22 cellular contexts compared by ENCODE assay signal in genomic region chr1:89736937-89737733, GRCh38.
A peak's percentile ranks its signal among the peaks of the same experiment; 100 is the strongest.
DNase-seq lines count a peak whose midpoint lies in the region; ATAC-seq, FAIRE-seq and TF ChIP-seq lines count a peak whose summit lies in the region.
"Had no signal": no experiment of that assay in that cellular context is flagged by ENCODE, and none has a peak within 500 bp of the region (broad histone marks: within the 10 kb centered on the region; RNA-seq: fewer than 3 reads in every experiment).

No MANE protein-coding gene starts in this region.

- H2AFZ ChIP-seq in GM23248: no peak overlapping the region
- H2AFZ ChIP-seq in MM.1S (ENCODE audit: low read length): no peak overlapping the region

- H3K4me1 ChIP-seq in GM23248 (ENCODE audit: insufficient read depth): peaks cover 16% of the 10 kb centered on the region
- peaks cover 7% of the 10 kb centered on the region for H3K4me1 ChIP-seq in lower lobe of right lung
- H3K4me1 ChIP-seq in MM.1S (ENCODE audit: low read length): no peaks in the 10 kb centered on the region
- H3K4me1 ChIP-seq in naive thymus-derived CD4-positive, alpha-beta T cell (ENCODE audit: control insufficient read depth in 2 of 2, insufficient read depth in 2 of 2, low read length in 2 of 2): peaks cover 5 to 28% of the 10 kb centered on the region in 2 donors

- POLR2A ChIA-PET in naive thymus-derived CD4-positive, alpha-beta T cell (lab: Charles Lee): interaction anchor here (1.6 kb wide), 1 partner anchor 25 kb away, joined by 3 read pairs; no protein-coding TSS in a partner anchor

- no peaks in the 10 kb centered on the region for H4K20me1 ChIP-seq in GM23248 (ENCODE audit: insufficient read depth)
- no peaks in the 10 kb centered on the region for H4K20me1 ChIP-seq in MM.1S (ENCODE audit: insufficient read depth, low read length)

- no peaks in the 10 kb centered on the region for H3K27me3 ChIP-seq in GM23248 (replicated peaks; ENCODE audit: insufficient read depth)
- no peaks in the 10 kb centered on the region for H3K27me3 ChIP-seq in lower lobe of right lung (ENCODE audit: low read depth)
- H3K27me3 ChIP-seq in MM.1S (replicated peaks; ENCODE audit: insufficient read depth, low read length): no peaks in the 10 kb centered on the region
- H3K27me3 ChIP-seq in naive thymus-derived CD4-positive, alpha-beta T cell (ENCODE audit: control insufficient read depth in 2 of 2, insufficient read depth in 2 of 2, low read length in 2 of 2): no peaks in the 10 kb centered on the region

- H3K4me3 Mint-ChIP-seq in naive thymus-derived CD4-positive, alpha-beta T cell: no peak overlapping the region
- H3K4me3 Mint-ChIP-seq: B cell; CD4-positive, alpha-beta T cell; T-cell had no signal

- H3K4me3 ChIP-seq in GM23248 (no peak overlapping the region), lower lobe of right lung (no peak overlapping the region), MM.1S (ENCODE audit: low read length) (no peak overlapping the region)
- H3K4me3 ChIP-seq in naive thymus-derived CD4-positive, alpha-beta T cell (ENCODE audit: low read length): no peak overlapping the region
- H3K4me3 ChIP-seq: GM12878 had no signal

- H3K9ac ChIP-seq in GM23248 (no peak overlapping the region), MM.1S (ENCODE audit: low read length) (no peak overlapping the region)
- H3K9ac ChIP-seq: KMS-11, SK-N-SH had no signal

- H3K9me3 Mint-ChIP-seq in naive thymus-derived CD4-positive, alpha-beta T cell: peaks cover 0 to 6% (median 2%) of the 10 kb centered on the region in 11 donors
- H3K9me3 Mint-ChIP-seq: CD4-positive, alpha-beta T cell had no signal

- in situ Hi-C loops in GM23248 (cut with MboI): no loop called here

- H3K9me3 ChIP-seq in GM23248 (ENCODE audit: low read depth) (no peaks in the 10 kb centered on the region), lower lobe of right lung (no peaks in the 10 kb centered on the region), MM.1S (replicated peaks; ENCODE audit: insufficient read depth, low read length) (no peaks in the 10 kb centered on the region)
- H3K9me3 ChIP-seq in naive thymus-derived CD4-positive, alpha-beta T cell (ENCODE audit: control insufficient read depth in 2 of 3, low read length in 3 of 3): no peaks in the 10 kb centered on the region
- H3K9me3 ChIP-seq: SK-N-SH had no signal

- peaks cover 2 to 28% (median 6%) of the 10 kb centered on the region in 5 donors for H3K36me3 Mint-ChIP-seq in naive thymus-derived CD4-positive, alpha-beta T cell

- H3K27me3 Mint-ChIP-seq in naive thymus-derived CD4-positive, alpha-beta T cell: no peaks in the 10 kb centered on the region
- H3K27me3 Mint-ChIP-seq: B cell; CD4-positive, alpha-beta T cell; T-cell had no signal

- CTCF ChIA-PET in naive thymus-derived CD4-positive, alpha-beta T cell (lab: Charles Lee): no interaction called here

- intact Hi-C loops in lower lobe of right lung (cut with DNase I): no loop called here
- intact Hi-C loops in naive thymus-derived CD4-positive, alpha-beta T cell (cut with micrococcal nuclease): no loop called here

- FAIRE-seq in endometrium (lab: Jason Lieb, UNC): peak; percentile 39
- FAIRE-seq: GM12878, GM18507, H1, HepG2 had no signal

- no peaks in the 10 kb centered on the region for H3K36me3 ChIP-seq in GM23248 (ENCODE audit: low read depth)
- H3K36me3 ChIP-seq in lower lobe of right lung: no peaks in the 10 kb centered on the region
- H3K36me3 ChIP-seq in MM.1S (replicated peaks; ENCODE audit: insufficient read depth, low read length): no peaks in the 10 kb centered on the region
- no peaks in the 10 kb centered on the region for H3K36me3 ChIP-seq in naive thymus-derived CD4-positive, alpha-beta T cell (ENCODE audit: control insufficient read depth in 2 of 3, insufficient read depth in 3 of 3, low read length in 3 of 3)

- 78 to 80% methylated on average over 5 of the region's 5 CpGs for WGBS in GM23248 (ENCODE audit: low coverage in 1 of 2, low lambda C conversion rate in 2 of 2, missing lambda C conversion rate in 2 of 2), 2 experiments

- TF ChIP-seq CTCF in lower lobe of right lung (IDR thresholded peaks at IDR 0.05): no peak
- no peak for TF ChIP-seq CTCF in MM.1S (IDR thresholded peaks at IDR 0.05; ENCODE audit: low read length)

- H3K9me2 ChIP-seq in GM23248 (ENCODE audit: insufficient read depth) (no peaks in the 10 kb centered on the region), MM.1S (replicated peaks; ENCODE audit: insufficient read depth, low read length) (no peaks in the 10 kb centered on the region)
- H3K9me2 ChIP-seq: SK-N-SH had no signal

- H3K27ac ChIP-seq in GM23248: no peak overlapping the region
- H3K27ac ChIP-seq in lower lobe of right lung: no peak overlapping the region
- H3K27ac ChIP-seq in MM.1S (ENCODE audit: low read length): no peak overlapping the region
- no peak overlapping the region for H3K27ac ChIP-seq in naive thymus-derived CD4-positive, alpha-beta T cell (ENCODE audit: low read depth, low read length)
- H3K27ac ChIP-seq: KMS-11 had no signal

- H3K27ac Mint-ChIP-seq in naive thymus-derived CD4-positive, alpha-beta T cell: no peak overlapping the region
- H3K27ac Mint-ChIP-seq: B cell had no signal

- DNase-seq in GM23248 (peak; percentile 45), NCI-H510A treated with DMSO at 0.1 percent for 48 hours (lab: John Stamatoyannopoulos, UW) (peak; percentile 73), lower lobe of right lung (no peak), MM.1S (no peak), DMS 273 (lab: John Stamatoyannopoulos, UW; ENCODE audit: unreplicated experiment) (no peak)
- no peak for DNase-seq in stimulated activated CD4-positive, alpha-beta T cell treated with anti-CD3 and anti-CD28 coated beads, Interleukin-2, amount 100 ng/mL, for 24 hours
- no peak for DNase-seq in naive thymus-derived CD4-positive, alpha-beta T cell
- DNase-seq: Calu3; CD4-positive, alpha-beta T cell; GDM1; NCI-H1092; NCI-H2107; NCI-H748 treated with DMSO at 0.1 percent for 48 hours; SK-N-SH; T-cell had no signal

- no peaks in the 10 kb centered on the region for H3K79me2 ChIP-seq in GM23248 (ENCODE audit: insufficient read depth)
- no peaks in the 10 kb centered on the region for H3K79me2 ChIP-seq in MM.1S (ENCODE audit: low read length)

- ATAC-seq in lower lobe of right lung: peak; percentile 43 to 90
- ATAC-seq in naive thymus-derived CD4-positive, alpha-beta T cell: no peak
- ATAC-seq: GM12878, HepG2, T-cell had no signal

- H3K4me2 ChIP-seq in GM23248 (ENCODE audit: unreplicated experiment) (no peak overlapping the region), MM.1S (ENCODE audit: low read depth, low read length) (no peak overlapping the region)
- H3K4me2 ChIP-seq: KMS-11, SK-N-SH had no signal

- H3F3A ChIP-seq in GM23248 (ENCODE audit: insufficient read depth) (peaks cover 12% of the 10 kb centered on the region; the same call in 1 of the 2 replicates), MM.1S (ENCODE audit: insufficient read depth, low read length) (no peaks in the 10 kb centered on the region)

- H3K4me1 Mint-ChIP-seq in naive thymus-derived CD4-positive, alpha-beta T cell: peaks cover 0 to 47% (median 24%) of the 10 kb centered on the region in 7 donors

Comparison
In these comparisons a context has a peak if more than half of its experiments do, and no peak if none do; other contexts are left out.
1. DNase-seq: peak in GM23248 (single experiment) and NCI-H510A treated with DMSO at 0.1 percent for 48 hours (single experiment); none in lower lobe of right lung (single experiment), stimulated activated CD4-positive, alpha-beta T cell treated with anti-CD3 and anti-CD28 coated beads, Interleukin-2, amount 100 ng/mL, for 24 hours (0 of 2), MM.1S (single experiment), DMS 273 (single experiment) and naive thymus-derived CD4-positive, alpha-beta T cell (0 of 9).